ENCODE assay signal across 3 cellular contexts in the genomic region with DNA sequence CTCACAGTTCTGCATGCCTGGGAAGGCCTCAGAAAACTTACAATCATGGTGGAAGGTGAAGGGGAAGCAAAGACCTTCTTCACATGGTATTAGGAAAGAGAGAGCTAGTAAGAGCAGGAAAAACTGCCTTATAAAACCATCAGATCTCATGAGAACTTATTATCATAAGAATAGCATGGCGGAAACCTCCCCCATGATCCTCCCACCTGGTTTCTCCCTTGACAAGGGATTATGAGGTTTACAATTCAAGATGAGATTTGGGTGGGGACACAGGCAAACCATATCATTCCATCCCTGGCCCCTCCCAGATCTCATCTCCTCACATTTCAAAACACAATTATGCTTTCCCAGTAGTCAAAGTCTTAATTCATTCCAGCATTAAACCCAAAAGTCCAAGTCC.
"Had no signal": no experiment of that assay in that cellular context is flagged by ENCODE, and none has a peak within 500 bp of the region (broad histone marks: within the 10 kb centered on the region; RNA-seq: fewer than 3 reads in every experiment).

No MANE protein-coding gene starts in this region.

- ATAC-seq: GM12878 had no signal

- DNase-seq: GDM1, GF-D8 had no signal
